Comparison of ENCODE assay signal across 18 cellular contexts in genomic region chr3:136583823-136584222, GRCh38.
DNase-seq lines count a peak whose midpoint lies in the region; ATAC-seq and TF ChIP-seq lines count a peak whose summit lies in the region.
"Had no signal": no experiment of that assay in that cellular context is flagged by ENCODE, and none has a peak within 500 bp of the region (broad histone marks: within the 10 kb centered on the region; RNA-seq: fewer than 3 reads in every experiment).

No MANE protein-coding gene starts in this region.

- H3K27me3 ChIP-seq in smooth muscle cell (ENCODE audit: low read depth) = no peaks in the 10 kb centered on the region

- no peaks in the 10 kb centered on the region for H3K36me3 ChIP-seq in smooth muscle cell (ENCODE audit: low read depth)
- H3K36me3 ChIP-seq: HAP-1 had no signal

- H3K4me3 Mint-ChIP-seq in natural killer cell (no peak overlapping the region), mesothelial cell of epicardium (no peak overlapping the region)
- no peak overlapping the region for H3K4me3 Mint-ChIP-seq in natural killer cell treated with Interleukin-12 subunit alpha and Interleukin-12 subunit beta and Interleukin-15 and Interleukin-18, amount 100 ng/mL, for 72 hours
- H3K4me3 Mint-ChIP-seq in central memory CD8-positive, alpha-beta T cell = no peak overlapping the region
- H3K4me3 Mint-ChIP-seq: CD4-positive, alpha-beta memory T cell had no signal

- H3K27me3 Mint-ChIP-seq in natural killer cell (ENCODE audit: low read depth in 2 of 2) = no peaks in the 10 kb centered on the region
- no peaks in the 10 kb centered on the region for H3K27me3 Mint-ChIP-seq in natural killer cell treated with Interleukin-12 subunit alpha and Interleukin-12 subunit beta and Interleukin-15 and Interleukin-18, amount 100 ng/mL, for 72 hours
- no peaks in the 10 kb centered on the region for H3K27me3 Mint-ChIP-seq in central memory CD8-positive, alpha-beta T cell
- no peaks in the 10 kb centered on the region for H3K27me3 Mint-ChIP-seq in mesothelial cell of epicardium (ENCODE audit: low read depth)
- H3K27me3 Mint-ChIP-seq: CD4-positive, alpha-beta memory T cell had no signal

- ATAC-seq in natural killer cell = no peak
- no peak for ATAC-seq in natural killer cell treated with Interleukin-12 subunit alpha and Interleukin-12 subunit beta and Interleukin-15 and Interleukin-18, amount 100 ng/mL, for 72 hours
- no peak for ATAC-seq in central memory CD8-positive, alpha-beta T cell (replicated peaks; ENCODE audit: extremely low read depth, poor library complexity, severe bottlenecking)
- no peak for ATAC-seq in GM19455 (IDR thresholded peaks at IDR 0.05; ENCODE audit: unreplicated experiment)
- ATAC-seq in GM21423 (IDR thresholded peaks at IDR 0.05; ENCODE audit: unreplicated experiment) = no peak
- ATAC-seq: A549 had no signal

- no peaks in the 10 kb centered on the region for H3F3A ChIP-seq in smooth muscle cell (ENCODE audit: low read depth)

- H3K4me1 Mint-ChIP-seq in natural killer cell (peaks cover 6 to 19% of the 10 kb centered on the region in 2 donors), mesothelial cell of epicardium (peaks cover 13% of the 10 kb centered on the region)
- H3K4me1 Mint-ChIP-seq in natural killer cell treated with Interleukin-12 subunit alpha and Interleukin-12 subunit beta and Interleukin-15 and Interleukin-18, amount 100 ng/mL, for 72 hours (ENCODE audit: low read depth in 2 of 2) = peaks cover 6 to 7% of the 10 kb centered on the region in 2 donors
- H3K4me1 Mint-ChIP-seq in central memory CD8-positive, alpha-beta T cell = peaks cover 12% of the 10 kb centered on the region

- H3K9me3 Mint-ChIP-seq in natural killer cell = no peaks in the 10 kb centered on the region
- no peaks in the 10 kb centered on the region for H3K9me3 Mint-ChIP-seq in natural killer cell treated with Interleukin-12 subunit alpha and Interleukin-12 subunit beta and Interleukin-15 and Interleukin-18, amount 100 ng/mL, for 72 hours
- no peaks in the 10 kb centered on the region for H3K9me3 Mint-ChIP-seq in central memory CD8-positive, alpha-beta T cell
- H3K9me3 Mint-ChIP-seq in mesothelial cell of epicardium = peaks cover 3% of the 10 kb centered on the region
- H3K9me3 Mint-ChIP-seq: CD4-positive, alpha-beta memory T cell had no signal

- TF ChIP-seq CTCF in natural killer cell (IDR thresholded peaks at IDR 0.05) = no peak
- no peak for TF ChIP-seq CTCF in mesothelial cell of epicardium (IDR thresholded peaks at IDR 0.05; ENCODE audit: unreplicated experiment)
- TF ChIP-seq CTCF in smooth muscle cell (IDR thresholded peaks at IDR 0.05; ENCODE audit: borderline replicate concordance, insufficient read depth, poor library complexity, severe bottlenecking) = no peak

- no peak overlapping the region for H2AFZ ChIP-seq in smooth muscle cell (ENCODE audit: low read depth)
- H2AFZ ChIP-seq: GM23248 had no signal

- H4K20me1 ChIP-seq in smooth muscle cell (ENCODE audit: low read depth) = no peaks in the 10 kb centered on the region

- no peaks in the 10 kb centered on the region for H3K4me1 ChIP-seq in smooth muscle cell (ENCODE audit: low read depth)

- WGBS in smooth muscle cell (ENCODE audit: low lambda C conversion rate) = 98% methylated on average over 2 of the region's 2 CpGs

- H3K36me3 Mint-ChIP-seq in natural killer cell (no peaks in the 10 kb centered on the region), mesothelial cell of epicardium (peaks cover 7% of the 10 kb centered on the region)
- peaks cover 4% of the 10 kb centered on the region for H3K36me3 Mint-ChIP-seq in natural killer cell treated with Interleukin-12 subunit alpha and Interleukin-12 subunit beta and Interleukin-15 and Interleukin-18, amount 100 ng/mL, for 72 hours
- H3K36me3 Mint-ChIP-seq in central memory CD8-positive, alpha-beta T cell (ENCODE audit: insufficient read depth) = peaks cover 9% of the 10 kb centered on the region

- H3K4me2 ChIP-seq in smooth muscle cell = no peak overlapping the region
- H3K4me2 ChIP-seq: A549 had no signal

- H3K4me3 ChIP-seq in smooth muscle cell = no peak overlapping the region
- H3K4me3 ChIP-seq: A549, GM23248, HAP-1 had no signal

- no peak for DNase-seq in natural killer cell
- no peak for DNase-seq in natural killer cell treated with Interleukin-12 subunit alpha and Interleukin-12 subunit beta and Interleukin-15 and Interleukin-18, amount 100 ng/mL, for 72 hours (ENCODE audit: low spot score)
- DNase-seq in central memory CD8-positive, alpha-beta T cell (ENCODE audit: low spot score in 2 of 2) = no peak
- DNase-seq in mesothelial cell of epicardium (ENCODE audit: low spot score in 2 of 2, unreplicated experiment in 2 of 2) = no peak
- no peak for DNase-seq in smooth muscle cell (lab: John Stamatoyannopoulos, UW; ENCODE audit: unreplicated experiment)
- DNase-seq: AML-193; Calu3; CD4-positive, alpha-beta memory T cell; DMS79 treated with DMSO at 0.1 percent for 48 hours; GF-D8; GM23248 had no signal

- H3K27ac ChIP-seq in smooth muscle cell (ENCODE audit: low read depth) = no peak overlapping the region
- H3K27ac ChIP-seq: 22Rv1, A549, C4-2B, GM23248, HL-60 had no signal

- peaks cover 20% of the 10 kb centered on the region for H3K79me2 ChIP-seq in smooth muscle cell (ENCODE audit: low read depth)

- H3K27ac Mint-ChIP-seq in natural killer cell (peak overlapping the region; percentile 3 to 43), mesothelial cell of epicardium (peak overlapping the region; percentile 30)
- H3K27ac Mint-ChIP-seq in natural killer cell treated with Interleukin-12 subunit alpha and Interleukin-12 subunit beta and Interleukin-15 and Interleukin-18, amount 100 ng/mL, for 72 hours = peak overlapping the region in 1 of 2 donors; percentile 7
- H3K27ac Mint-ChIP-seq in central memory CD8-positive, alpha-beta T cell (ENCODE audit: low read depth) = peak overlapping the region; percentile 11

- H3K9me3 ChIP-seq in smooth muscle cell (replicated peaks; ENCODE audit: low read depth) = no peaks in the 10 kb centered on the region
- H3K9me3 ChIP-seq: A549, HAP-1 had no signal

- intact Hi-C loops in natural killer cell (cut with micrococcal nuclease) = no loop called here

- no peak overlapping the region for H3K9ac ChIP-seq in smooth muscle cell (ENCODE audit: low read depth)
- H3K9ac ChIP-seq: GM23248 had no signal
